Comparison of ENCODE assay signal across 19 cellular contexts in the genomic region with DNA sequence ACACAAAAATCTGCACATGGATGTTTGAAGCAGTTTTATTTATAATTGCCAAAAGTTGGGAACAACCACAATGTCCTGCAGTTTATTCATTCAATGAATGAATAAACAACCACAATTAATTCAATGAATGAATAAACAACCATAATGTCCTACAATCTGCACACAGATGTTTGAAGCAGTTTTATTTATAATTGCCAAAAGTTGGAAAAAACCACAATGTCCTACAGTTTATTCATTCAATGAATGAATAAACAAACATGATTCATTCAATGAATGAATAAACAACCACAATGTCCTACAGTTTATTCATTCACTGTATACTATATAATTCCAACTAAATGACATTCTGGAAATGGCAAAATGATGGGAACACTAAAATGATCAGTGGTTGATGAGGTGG.
"Had no signal": no experiment of that assay in that cellular context is flagged by ENCODE, and none has a peak within 500 bp of the region (broad histone marks: within the 10 kb centered on the region; RNA-seq: fewer than 3 reads in every experiment).

No MANE protein-coding gene starts in this region.

- H3K4me2 ChIP-seq: hepatocyte had no signal

- DNase-seq: esophagus squamous epithelium; head of caudate nucleus; left colon; left ventricle myocardium superior; mesendoderm; naive B cell; psoas muscle; sigmoid colon; stimulated activated CD4-positive, alpha-beta T cell treated with anti-CD3 and anti-CD28 coated beads, Interleukin-2, amount 100 ng/mL, for 24 hours; stimulated activated CD4-positive, alpha-beta T cell treated with anti-CD3 and anti-CD28 coated beads, Interleukin-4, amount 100 ng/mL, for 4 hours; stimulated activated naive B cell treated with anti-CD40 and anti-IgM and Interleukin-4, amounts not matched to agents 10 μg/mL and 1 μg/mL and 100 μg/mL, for 72 hours; stimulated activated naive CD8-positive, alpha-beta T cell treated with anti-CD3 and anti-CD28 coated beads, Interleukin-15, amount 100 ng/mL, for 72 hours; testis; upper lobe of right lung had no signal

- H2AFZ ChIP-seq: hepatocyte had no signal

- H3K4me1 ChIP-seq: esophagus squamous epithelium, psoas muscle, testis, upper lobe of right lung, vagina had no signal

- H3K79me2 ChIP-seq: hepatocyte had no signal

- ATAC-seq: left colon; left ventricle myocardium superior; psoas muscle; stimulated activated naive B cell treated with anti-CD40 and anti-IgM and Interleukin-4, amounts not matched to agents 10 μg/mL and 1 μg/mL and 100 μg/mL, for 72 hours; stimulated activated naive CD8-positive, alpha-beta T cell treated with anti-CD3 and anti-CD28 coated beads, Interleukin-15, amount 100 ng/mL, for 72 hours; upper lobe of right lung had no signal

- H3K9me3 ChIP-seq: esophagus squamous epithelium, psoas muscle, sigmoid colon, testis, tibial nerve, upper lobe of right lung, vagina had no signal

- H3K27ac ChIP-seq: esophagus squamous epithelium, hepatocyte, psoas muscle, sigmoid colon, skin epidermis, testis, tibial nerve, upper lobe of right lung, vagina had no signal

- H3K36me3 ChIP-seq: esophagus squamous epithelium, sigmoid colon, tibial nerve, upper lobe of right lung, vagina had no signal

- H3K27me3 ChIP-seq: esophagus squamous epithelium, hepatocyte, sigmoid colon, testis, tibial nerve, upper lobe of right lung, vagina had no signal

- H3K4me3 ChIP-seq: esophagus squamous epithelium, hepatocyte, lung, psoas muscle, sigmoid colon, skin epidermis, testis, tibial nerve, upper lobe of right lung, vagina had no signal
